ENCODE assay signal across 8 cellular contexts in the genomic region with DNA sequence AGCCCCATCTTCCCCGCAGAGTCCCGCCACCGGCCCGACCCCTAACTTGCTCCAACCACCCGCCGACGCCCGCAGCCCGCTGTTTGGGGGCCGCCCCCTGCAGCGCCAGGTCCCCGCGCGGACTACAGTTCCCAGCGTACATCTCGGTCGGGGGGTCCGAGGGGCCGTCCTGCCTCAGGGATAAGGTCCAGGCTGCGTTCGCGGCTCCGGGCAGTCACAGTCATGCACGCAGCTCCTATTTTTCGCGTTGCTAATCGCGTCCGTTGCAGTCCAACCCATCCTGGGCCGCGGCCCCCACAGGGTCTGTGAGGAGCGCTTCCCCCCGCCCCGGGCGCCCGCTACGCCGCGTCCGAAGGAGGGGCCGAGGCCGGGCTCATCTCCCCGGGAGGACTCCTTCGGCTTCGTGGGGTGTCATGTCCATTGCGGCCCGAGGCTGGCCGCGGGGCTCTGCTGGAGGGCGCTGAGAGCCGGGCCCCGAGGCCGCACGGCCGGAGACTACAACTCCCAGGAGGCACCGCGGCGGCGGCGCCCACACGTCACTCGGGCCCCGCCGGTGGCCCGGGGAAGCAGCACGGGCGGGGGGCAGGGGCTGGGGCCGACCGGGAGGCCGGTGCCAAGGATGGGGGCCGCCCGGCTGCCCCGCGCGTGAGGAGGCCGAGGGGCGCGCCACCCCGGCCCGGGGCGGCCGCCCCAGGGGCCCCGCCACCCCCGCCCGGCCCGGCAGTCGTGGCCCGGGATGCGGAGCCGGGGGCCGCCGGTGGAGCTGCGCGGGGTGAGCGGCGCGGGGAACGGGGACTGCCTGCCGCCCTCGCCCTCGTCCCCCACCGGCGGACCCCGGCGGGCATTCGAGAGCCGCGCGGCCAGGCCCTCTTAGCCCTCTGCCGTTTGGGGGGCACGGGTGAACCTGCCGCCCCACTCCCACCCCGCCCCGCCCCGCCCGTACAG. TPM values are rescaled to one million over a fixed set of nuclear protein-coding genes. Genes with fewer than 3 reads are reported as not detected.
A peak's percentile ranks its signal among the peaks of the same experiment; 100 is the strongest.
DNase-seq lines count a peak whose midpoint lies in the region; ATAC-seq and TF ChIP-seq lines count a peak whose summit lies in the region.

A gene (plus strand): TSS at position 536 of the 945 bp plus-strand sequence. CDS start 606 bp downstream, outside the sequence.

- peaks cover 0 to 2% of the 10 kb centered on the region in 2 donors for H3K36me3 Mint-ChIP-seq in CD14-positive monocyte

- ATAC-seq in GM19395 (IDR thresholded peaks at IDR 0.05; ENCODE audit: unreplicated experiment) (peak; percentile 80), HG03565 (IDR thresholded peaks at IDR 0.05; ENCODE audit: unreplicated experiment) (peak; percentile 59)

- POLR2A ChIA-PET in OCI-LY7 (lab: Charles Lee), result interaction anchor here (0.6 to 1.7 kb wide), 6 partner anchors 8 to 132 kb away, joined by 3 to 5 read pairs (median 4); a partner anchor contains a TSS

- H3K36me3 ChIP-seq in OCI-LY7 (ENCODE audit: insufficient read depth, low read length) (no peaks in the 10 kb centered on the region), mucosa of stomach (ENCODE audit: control insufficient read depth, insufficient read depth, low read length) (no peaks in the 10 kb centered on the region)

- no peaks in the 10 kb centered on the region for H3K9me2 ChIP-seq in OCI-LY7 (ENCODE audit: insufficient read depth, low read length)

- peak within 1 kb of the TSS; percentile 52 for H3K27ac ChIP-seq in OCI-LY7 (ENCODE audit: low read depth, low read length, poor library complexity, severe bottlenecking)

- intact Hi-C loops in CD14-positive monocyte (cut with micrococcal nuclease), result no loop called here
- intact Hi-C loops in OCI-LY7 (cut with micrococcal nuclease; ENCODE audit: unreplicated experiment), result no loop called here

- no TSS peak for BruUV-seq in OCI-LY7 (replicated peaks; lab: Mats Ljungman, UMichigan)

- H3K4me1 Mint-ChIP-seq in CD14-positive monocyte, result peaks cover 30% of the 10 kb centered on the region

- no peak for TF ChIP-seq POLR2A in erythroblast (IDR thresholded peaks at IDR 0.05; ENCODE audit: low read length)

- peak within 1 kb of the TSS; percentile 85 to 90 for H3K4me3 Mint-ChIP-seq in CD14-positive monocyte

- peaks cover 7 to 22% (median 17%) of the 10 kb centered on the region in 3 donors for H3K27me3 Mint-ChIP-seq in CD14-positive monocyte (ENCODE audit: low read depth in 3 of 3)

- peaks cover 12% of the 10 kb centered on the region for H3K4me1 ChIP-seq in OCI-LY7 (ENCODE audit: insufficient read depth, low read length, poor library complexity, severe bottlenecking)
- peaks cover 5% of the 10 kb centered on the region for H3K4me1 ChIP-seq in mucosa of stomach (ENCODE audit: control insufficient read depth, insufficient read depth, low read length)

- CTCF ChIA-PET in OCI-LY7 (lab: Charles Lee; ENCODE audit: unreplicated experiment), result interaction anchor here (0.6 kb wide), 1 partner anchor 70 kb away, joined by 3 read pairs; no protein-coding TSS in a partner anchor

- peak within 1 kb of the TSS; percentile 100 for H2AFZ ChIP-seq in OCI-LY7 (ENCODE audit: low read length)

- no peaks in the 10 kb centered on the region for H3K27me3 ChIP-seq in mucosa of stomach (ENCODE audit: control insufficient read depth, insufficient read depth, low read length)

- peak within 1 kb of the TSS; percentile 92 for H3K4me2 ChIP-seq in OCI-LY7 (ENCODE audit: low read length)

- H3K4me3 ChIP-seq in OCI-LY7 (ENCODE audit: low read depth, low read length, poor library complexity, severe bottlenecking) (peak within 1 kb of the TSS; percentile 97), mucosa of stomach (ENCODE audit: low read length) (peak within 1 kb of the TSS; percentile 38)

- DNase-seq in CD14-positive monocyte (ENCODE audit: low spot score) (no peak), OCI-LY7 (ENCODE audit: low spot score) (peak; percentile 81), activated T-cell treated with anti-CD3 and anti-CD28 coated beads for 4 hours (peak; percentile 60), erythroblast (lab: John Stamatoyannopoulos, UW) (peak; percentile 73 to 83)
- DNase-seq in stimulated activated CD8-positive, alpha-beta memory T cell treated with anti-CD3 and anti-CD28 coated beads, Interleukin-7, amount 100 ng/mL, for 1 hour (ENCODE audit: low read depth in 2 of 2), result peak; percentile 39 to 48

- no peaks in the 10 kb centered on the region for H3K79me2 ChIP-seq in OCI-LY7 (ENCODE audit: insufficient read depth, low read depth, low read length)

- peak within 1 kb of the TSS; percentile 78 for H3K9ac ChIP-seq in mucosa of stomach (ENCODE audit: low read length)

- H3K9me3 Mint-ChIP-seq in CD14-positive monocyte, result peaks cover 0 to 1% (median 0%) of the 10 kb centered on the region in 7 donors

- TF ChIP-seq CTCF in CD14-positive monocyte (IDR thresholded peaks at IDR 0.05) (no peak), OCI-LY7 (conservative IDR thresholded peaks at IDR 0.05; ENCODE audit: low read length) (no peak)

- H3K9me3 ChIP-seq in OCI-LY7 (ENCODE audit: low read length) (no peaks in the 10 kb centered on the region), mucosa of stomach (ENCODE audit: control insufficient read depth, low read length) (no peaks in the 10 kb centered on the region)

- H4K20me1 ChIP-seq in OCI-LY7 (ENCODE audit: insufficient read depth, low read length), result no peaks in the 10 kb centered on the region

- peak within 1 kb of the TSS; percentile 13 to 90 (median 80) for H3K27ac Mint-ChIP-seq in CD14-positive monocyte

RNA-seq across cellular contexts. Expression of the gene that starts here (rescaled TPM):
- under 1 TPM in 1 of 2 donors, not detected in 1; 0.05 TPM for polyA plus RNA-seq in CD14-positive monocyte
- 20.6 and 20.7 TPM in 2 replicates for total RNA-seq in OCI-LY7 (2014; rRNA removed; shearing (Covaris generic))
- 32.5 and 38.4 TPM in 2 replicates for total RNA-seq in OCI-LY7 (2022)
